Comparison of ENCODE assay signal across 8 cellular contexts in genomic region chr1:62686822-62687221, GRCh38. TPM values are rescaled to one million over a fixed set of nuclear protein-coding genes. Genes with fewer than 3 reads are reported as not detected.
DNase-seq lines count a peak whose midpoint lies in the region; ATAC-seq and TF ChIP-seq lines count a peak whose summit lies in the region.

No MANE protein-coding gene starts in this region.

- H3K4me1 ChIP-seq in GM23248 (ENCODE audit: insufficient read depth) (peaks cover 62% of the 10 kb centered on the region), Peyer's patch (peaks cover 0 to 38% (median 0%) of the 10 kb centered on the region in 4 donors)

- DNase-seq in GM23248 (no peak), Peyer's patch (no peak), endothelial cell (ENCODE audit: low spot score) (no peak), progenitor cell of endocrine pancreas (ENCODE audit: low spot score, unreplicated experiment) (no peak), NCI-H1930 (lab: John Stamatoyannopoulos, UW) (no peak)
- no peak for DNase-seq in activated CD4-positive, CD25-positive, alpha-beta regulatory T cell (lab: John Stamatoyannopoulos, UW)
- DNase-seq in stimulated activated CD4-positive, alpha-beta T cell treated with anti-CD3 and anti-CD28 coated beads, Interleukin-2, amount 100 ng/mL, for 48 hours: no peak

- H3F3A ChIP-seq in GM23248 (ENCODE audit: insufficient read depth): peaks cover 66% of the 10 kb centered on the region

- H3K4me3 ChIP-seq in GM23248 (peak overlapping the region; percentile 89), Peyer's patch (peak overlapping the region in 3 of 4 donors; percentile 92 to 97 (median 96))

- H3K27ac ChIP-seq in GM23248: peak overlapping the region; percentile 62
- H3K27ac ChIP-seq in Peyer's patch: no peak overlapping the region

- H3K27ac Mint-ChIP-seq in endothelial cell (ENCODE audit: unreplicated experiment) (no peak overlapping the region), progenitor cell of endocrine pancreas (peak overlapping the region; percentile 42)

- H3K27me3 ChIP-seq in GM23248 (replicated peaks; ENCODE audit: insufficient read depth) (no peaks in the 10 kb centered on the region), Peyer's patch (no peaks in the 10 kb centered on the region)

- 0 out of 2 replicates have a peak, but pooled peaks cover 14% of the 10 kb centered on the region for H4K20me1 ChIP-seq in GM23248 (ENCODE audit: insufficient read depth)

- H3K9me3 ChIP-seq in GM23248 (ENCODE audit: low read depth) (no peaks in the 10 kb centered on the region), Peyer's patch (no peaks in the 10 kb centered on the region)

- H3K9me2 ChIP-seq in GM23248 (ENCODE audit: insufficient read depth): no peaks in the 10 kb centered on the region

- ATAC-seq in HG02610 (IDR thresholded peaks at IDR 0.05; ENCODE audit: unreplicated experiment): no peak

- peaks cover 18% of the 10 kb centered on the region for H3K4me1 Mint-ChIP-seq in endothelial cell (ENCODE audit: unreplicated experiment)
- peaks cover 38% of the 10 kb centered on the region for H3K4me1 Mint-ChIP-seq in progenitor cell of endocrine pancreas (ENCODE audit: low read depth)

- in situ Hi-C loops in GM23248 (cut with MboI): no loop called here

- no peak overlapping the region for H2AFZ ChIP-seq in GM23248

- H3K79me2 ChIP-seq in GM23248 (ENCODE audit: insufficient read depth): peaks cover 57% of the 10 kb centered on the region

- H3K27me3 Mint-ChIP-seq in endothelial cell (ENCODE audit: unreplicated experiment): peaks cover 5% of the 10 kb centered on the region
- no peaks in the 10 kb centered on the region for H3K27me3 Mint-ChIP-seq in progenitor cell of endocrine pancreas

- peak overlapping the region; percentile 86 for H3K9ac ChIP-seq in GM23248

- H3K9me3 Mint-ChIP-seq in endothelial cell (ENCODE audit: unreplicated experiment) (no peaks in the 10 kb centered on the region), progenitor cell of endocrine pancreas (ENCODE audit: low read depth) (no peaks in the 10 kb centered on the region)

- TF ChIP-seq CTCF in Peyer's patch (IDR thresholded peaks at IDR 0.05): no peak
- TF ChIP-seq CTCF in endothelial cell (IDR thresholded peaks at IDR 0.05; ENCODE audit: unreplicated experiment): no peak
- no peak for TF ChIP-seq CTCF in progenitor cell of endocrine pancreas (IDR thresholded peaks at IDR 0.05; ENCODE audit: unreplicated experiment)

- H3K36me3 ChIP-seq in GM23248 (ENCODE audit: low read depth) (no peaks in the 10 kb centered on the region), Peyer's patch (no peaks in the 10 kb centered on the region)

- H3K36me3 Mint-ChIP-seq in endothelial cell (ENCODE audit: low read depth, unreplicated experiment): no peaks in the 10 kb centered on the region
- peaks cover 4% of the 10 kb centered on the region for H3K36me3 Mint-ChIP-seq in progenitor cell of endocrine pancreas (ENCODE audit: insufficient read depth)

- H3K4me2 ChIP-seq in GM23248 (ENCODE audit: unreplicated experiment): peak overlapping the region; percentile 89

- no peak for TF ChIP-seq POLR2A in Peyer's patch (IDR thresholded peaks at IDR 0.05)

- WGBS in GM23248 (ENCODE audit: low coverage in 1 of 2, low lambda C conversion rate in 2 of 2, missing lambda C conversion rate in 2 of 2), 2 experiments: 74 to 75% methylated on average over 7 of the region's 7 CpGs

- peak overlapping the region; percentile 94 for H3K4me3 Mint-ChIP-seq in endothelial cell (ENCODE audit: unreplicated experiment)
- H3K4me3 Mint-ChIP-seq in progenitor cell of endocrine pancreas (ENCODE audit: low read depth): peak overlapping the region; percentile 94

RNA-seq across cellular contexts. Expression of gene DOCK7, which starts 1.4 kb away (rescaled TPM):
- total RNA-seq in GM23248 (2014; rRNA removed; shearing (Covaris generic)): 70.9 and 83.8 TPM in 2 replicates
- 41.5 and 42.1 TPM in 2 replicates for polyA plus RNA-seq in GM23248 (2016; fragmentation: Nextera tagmentation; extraction: Ambion mirVana)
- total RNA-seq in Peyer's patch (10 to 100 TPM; 33.4 to 52.0 (median 46.8) TPM), endothelial cell (ENCODE audit: unreplicated experiment) (28.0 TPM), progenitor cell of endocrine pancreas (73.1 and 83.0 TPM in 2 replicates)
